2 cellular contexts compared by ENCODE assay signal in the genomic region with DNA sequence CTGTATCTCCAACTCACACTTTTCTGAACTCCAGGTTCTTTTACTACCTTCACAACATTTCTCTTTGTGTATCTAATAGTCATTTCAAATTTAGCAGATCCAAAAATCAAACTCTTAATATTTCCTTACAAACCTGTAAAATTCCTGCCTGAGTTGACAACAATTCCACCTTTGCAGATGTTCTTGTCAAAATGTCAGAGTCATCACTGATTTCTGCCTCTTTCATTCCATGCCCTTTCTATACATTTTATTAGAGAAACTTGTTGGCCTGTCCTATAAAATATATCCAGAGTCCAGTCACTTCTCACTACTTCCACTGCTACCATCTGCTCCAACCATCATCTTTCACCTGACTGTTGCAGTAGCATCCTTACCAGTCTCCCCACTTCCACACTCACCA.
TF ChIP-seq lines count a peak whose summit lies in the region.

No MANE protein-coding gene starts in this region.

TF ChIP-seq in GM23338, 12 proteins besides CTCF, POLR2A, EP300 and RAD21 (continued from another document):
- TF ChIP-seq ZNF462 (CRISPR knock-in tag; IDR thresholded peaks at IDR 0.05): no peak
- TF ChIP-seq STAT1 (IDR thresholded peaks at IDR 0.05; ENCODE audit: unreplicated experiment): no peak
- TF ChIP-seq JUNB (IDR thresholded peaks at IDR 0.05; ENCODE audit: unreplicated experiment): no peak
- no peak for TF ChIP-seq ZNF114 (CRISPR knock-in tag; IDR thresholded peaks at IDR 0.05)
- TF ChIP-seq, protein P1, sequence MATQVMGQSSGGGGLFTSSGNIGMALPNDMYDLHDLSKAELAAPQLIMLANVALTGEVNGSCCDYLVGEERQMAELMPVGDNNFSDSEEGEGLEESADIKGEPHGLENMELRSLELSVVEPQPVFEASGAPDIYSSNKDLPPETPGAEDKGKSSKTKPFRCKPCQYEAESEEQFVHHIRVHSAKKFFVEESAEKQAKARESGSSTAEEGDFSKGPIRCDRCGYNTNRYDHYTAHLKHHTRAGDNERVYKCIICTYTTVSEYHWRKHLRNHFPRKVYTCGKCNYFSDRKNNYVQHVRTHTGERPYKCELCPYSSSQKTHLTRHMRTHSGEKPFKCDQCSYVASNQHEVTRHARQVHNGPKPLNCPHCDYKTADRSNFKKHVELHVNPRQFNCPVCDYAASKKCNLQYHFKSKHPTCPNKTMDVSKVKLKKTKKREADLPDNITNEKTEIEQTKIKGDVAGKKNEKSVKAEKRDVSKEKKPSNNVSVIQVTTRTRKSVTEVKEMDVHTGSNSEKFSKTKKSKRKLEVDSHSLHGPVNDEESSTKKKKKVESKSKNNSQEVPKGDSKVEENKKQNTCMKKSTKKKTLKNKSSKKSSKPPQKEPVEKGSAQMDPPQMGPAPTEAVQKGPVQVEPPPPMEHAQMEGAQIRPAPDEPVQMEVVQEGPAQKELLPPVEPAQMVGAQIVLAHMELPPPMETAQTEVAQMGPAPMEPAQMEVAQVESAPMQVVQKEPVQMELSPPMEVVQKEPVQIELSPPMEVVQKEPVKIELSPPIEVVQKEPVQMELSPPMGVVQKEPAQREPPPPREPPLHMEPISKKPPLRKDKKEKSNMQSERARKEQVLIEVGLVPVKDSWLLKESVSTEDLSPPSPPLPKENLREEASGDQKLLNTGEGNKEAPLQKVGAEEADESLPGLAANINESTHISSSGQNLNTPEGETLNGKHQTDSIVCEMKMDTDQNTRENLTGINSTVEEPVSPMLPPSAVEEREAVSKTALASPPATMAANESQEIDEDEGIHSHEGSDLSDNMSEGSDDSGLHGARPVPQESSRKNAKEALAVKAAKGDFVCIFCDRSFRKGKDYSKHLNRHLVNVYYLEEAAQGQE (IDR thresholded peaks at IDR 0.05; ENCODE audit: unreplicated experiment): no peak
- no peak for TF ChIP-seq EZH2phosphoT487 (IDR thresholded peaks at IDR 0.05; ENCODE audit: unreplicated experiment)
- TF ChIP-seq ETS1 (IDR thresholded peaks at IDR 0.05): no peak
- no peak for TF ChIP-seq EZH2 (IDR thresholded peaks at IDR 0.05; ENCODE audit: low read depth, unreplicated experiment)
- TF ChIP-seq NANOG (IDR thresholded peaks at IDR 0.05; ENCODE audit: borderline replicate concordance): no peak
TF ChIP-seq in GM23338: peak in this region for 0.

TF ChIP-seq in WTC11, 78 proteins besides CTCF, POLR2A, EP300 and RAD21 (continued from another document):
- TF ChIP-seq, protein P2, sequence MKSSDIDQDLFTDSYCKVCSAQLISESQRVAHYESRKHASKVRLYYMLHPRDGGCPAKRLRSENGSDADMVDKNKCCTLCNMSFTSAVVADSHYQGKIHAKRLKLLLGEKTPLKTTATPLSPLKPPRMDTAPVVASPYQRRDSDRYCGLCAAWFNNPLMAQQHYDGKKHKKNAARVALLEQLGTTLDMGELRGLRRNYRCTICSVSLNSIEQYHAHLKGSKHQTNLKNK (CRISPR knock-in tag; IDR thresholded peaks at IDR 0.05): no peak
- TF ChIP-seq, protein P3, sequence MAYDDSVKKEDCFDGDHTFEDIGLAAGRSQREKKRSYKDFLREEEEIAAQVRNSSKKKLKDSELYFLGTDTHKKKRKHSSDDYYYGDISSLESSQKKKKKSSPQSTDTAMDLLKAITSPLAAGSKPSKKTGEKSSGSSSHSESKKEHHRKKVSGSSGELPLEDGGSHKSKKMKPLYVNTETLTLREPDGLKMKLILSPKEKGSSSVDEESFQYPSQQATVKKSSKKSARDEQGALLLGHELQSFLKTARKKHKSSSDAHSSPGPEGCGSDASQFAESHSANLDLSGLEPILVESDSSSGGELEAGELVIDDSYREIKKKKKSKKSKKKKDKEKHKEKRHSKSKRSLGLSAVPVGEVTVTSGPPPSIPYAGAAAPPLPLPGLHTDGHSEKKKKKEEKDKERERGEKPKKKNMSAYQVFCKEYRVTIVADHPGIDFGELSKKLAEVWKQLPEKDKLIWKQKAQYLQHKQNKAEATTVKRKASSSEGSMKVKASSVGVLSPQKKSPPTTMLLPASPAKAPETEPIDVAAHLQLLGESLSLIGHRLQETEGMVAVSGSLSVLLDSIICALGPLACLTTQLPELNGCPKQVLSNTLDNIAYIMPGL (CRISPR knock-in tag; IDR thresholded peaks at IDR 0.05): no peak
- no peak for TF ChIP-seq KAT7 (CRISPR knock-in tag; IDR thresholded peaks at IDR 0.05; ENCODE audit: borderline replicate concordance)
- TF ChIP-seq CBFB (CRISPR knock-in tag; IDR thresholded peaks at IDR 0.05; ENCODE audit: low read depth): no peak
- no peak for TF ChIP-seq JUN (CRISPR knock-in tag; IDR thresholded peaks at IDR 0.05)
- TF ChIP-seq MXD4 (CRISPR knock-in tag; IDR thresholded peaks at IDR 0.05; ENCODE audit: borderline replicate concordance): no peak
- no peak for TF ChIP-seq NFATC4 (CRISPR knock-in tag; IDR thresholded peaks at IDR 0.05)
